19 cellular contexts compared by ENCODE assay signal in genomic region chr22:18147791-18148507, GRCh38. TPM values are rescaled to one million over a fixed set of nuclear protein-coding genes. Genes with fewer than 3 reads are reported as not detected.
DNase-seq lines count a peak whose midpoint lies in the region; ATAC-seq and TF ChIP-seq lines count a peak whose summit lies in the region.
"Had no signal": no experiment of that assay in that cellular context is flagged by ENCODE, and none has a peak within 500 bp of the region (broad histone marks: within the 10 kb centered on the region; RNA-seq: fewer than 3 reads in every experiment).

No MANE protein-coding gene starts in this region.

- no peak for TF ChIP-seq CTCF in gastrocnemius medialis (IDR thresholded peaks at IDR 0.05 in 4 of 5, conservative IDR thresholded peaks at IDR 0.05 in 1 of 5)

- no peak overlapping the region for H3K4me3 ChIP-seq in gastrocnemius medialis
- H3K4me3 ChIP-seq: lung, psoas muscle, uterus had no signal

- no peaks in the 10 kb centered on the region for H3K27me3 ChIP-seq in gastrocnemius medialis
- H3K27me3 ChIP-seq: uterus had no signal

- intact Hi-C loops in activated CD4-positive, alpha-beta T cell treated with anti-CD3 and anti-CD28 coated beads, Interleukin-2, amount 10 ng/mL, durations not matched to agents 24 days and 14 days (cut with micrococcal nuclease): loop anchor here (2.0 kb wide), 1 partner anchor 71 kb away; the partner anchor contains the start of gene PEX26
- intact Hi-C loops in gastrocnemius medialis (cut with DNase I; ENCODE audit: low total_unique reads): no loop called here

- in situ Hi-C loops in gastrocnemius medialis (cut with MboI; ENCODE audit: low sequenced_read_pairs in 4 of 4): no loop called here

- CTCF ChIA-PET in HEK293T (lab: Yijun Ruan, JAX): no interaction called here

- no peak for DNase-seq in activated CD4-positive, alpha-beta T cell treated with anti-CD3 and anti-CD28 coated beads, Interleukin-2, amount 10 ng/mL, durations not matched to agents 24 days and 14 days
- DNase-seq in activated CD4-positive, alpha-beta T cell treated with anti-CD3 and anti-CD28 coated beads for 48 hours: no peak
- no peak for DNase-seq in effector memory CD8-positive, alpha-beta T cell
- DNase-seq in gastrocnemius medialis (no peak), NCI-H187 (lab: John Stamatoyannopoulos, UW) (no peak), HEK293T (ENCODE audit: extremely low spot score) (no peak), iPS-NIHi7 (ENCODE audit: extremely low spot score) (no peak)
- DNase-seq: activated naive CD4-positive, alpha-beta T cell treated with anti-CD3 and anti-CD28 coated beads for 36 hours; activated T-cell treated with anti-CD3 and anti-CD28 coated beads, Interleukin-2, amount 50 U/mL, for 72 hours; AML-193; central memory CD4-positive, alpha-beta T cell; glutamatergic neuron; H7; NCI-H1417; PC-3 had no signal

- no peaks in the 10 kb centered on the region for H3K27me3 Mint-ChIP-seq in activated CD4-positive, alpha-beta T cell treated with anti-CD3 and anti-CD28 coated beads, Interleukin-2, amount 10 ng/mL, durations not matched to agents 24 days and 14 days
- no peaks in the 10 kb centered on the region for H3K27me3 Mint-ChIP-seq in IgD-negative memory B cell
- no peaks in the 10 kb centered on the region for H3K27me3 Mint-ChIP-seq in effector memory CD8-positive, alpha-beta T cell

- peak overlapping the region; percentile 39 to 69 (median 53) for H3K27ac ChIP-seq in gastrocnemius medialis
- H3K27ac ChIP-seq: psoas muscle, uterus had no signal

- ATAC-seq in effector memory CD8-positive, alpha-beta T cell (replicated peaks): no peak
- ATAC-seq in gastrocnemius medialis: no peak
- ATAC-seq: activated T-cell treated with anti-CD3 and anti-CD28 coated beads, Interleukin-2, amount 50 U/mL, for 72 hours; PC-3 had no signal

- peaks cover 14% of the 10 kb centered on the region for H3K36me3 Mint-ChIP-seq in activated CD4-positive, alpha-beta T cell treated with anti-CD3 and anti-CD28 coated beads, Interleukin-2, amount 10 ng/mL, durations not matched to agents 24 days and 14 days (ENCODE audit: low read depth)
- H3K36me3 Mint-ChIP-seq in IgD-negative memory B cell: peaks cover 2% of the 10 kb centered on the region
- peaks cover 12% of the 10 kb centered on the region for H3K36me3 Mint-ChIP-seq in effector memory CD8-positive, alpha-beta T cell (ENCODE audit: insufficient read depth)

- no peaks in the 10 kb centered on the region for H3K36me3 ChIP-seq in gastrocnemius medialis
- H3K36me3 ChIP-seq: uterus had no signal

- no peak overlapping the region for H3K4me3 Mint-ChIP-seq in activated CD4-positive, alpha-beta T cell treated with anti-CD3 and anti-CD28 coated beads, Interleukin-2, amount 10 ng/mL, durations not matched to agents 24 days and 14 days
- H3K4me3 Mint-ChIP-seq in IgD-negative memory B cell: peak overlapping the region; percentile 48 to 85 (median 66)
- no peak overlapping the region for H3K4me3 Mint-ChIP-seq in effector memory CD8-positive, alpha-beta T cell

- TF ChIP-seq POLR2A in gastrocnemius medialis (IDR thresholded peaks at IDR 0.05): no peak

- no peaks in the 10 kb centered on the region for H3K9me3 Mint-ChIP-seq in activated CD4-positive, alpha-beta T cell treated with anti-CD3 and anti-CD28 coated beads, Interleukin-2, amount 10 ng/mL, durations not matched to agents 24 days and 14 days
- H3K9me3 Mint-ChIP-seq in IgD-negative memory B cell: no peaks in the 10 kb centered on the region
- H3K9me3 Mint-ChIP-seq in effector memory CD8-positive, alpha-beta T cell: no peaks in the 10 kb centered on the region
- H3K9me3 Mint-ChIP-seq: activated naive CD4-positive, alpha-beta T cell treated with anti-CD3 and anti-CD28 coated beads for 36 hours; activated T-cell treated with anti-CD3 and anti-CD28 coated beads, Interleukin-2, amount 50 U/mL, for 72 hours had no signal

- peak overlapping the region; percentile 32 for H3K27ac Mint-ChIP-seq in activated CD4-positive, alpha-beta T cell treated with anti-CD3 and anti-CD28 coated beads, Interleukin-2, amount 10 ng/mL, durations not matched to agents 24 days and 14 days
- H3K27ac Mint-ChIP-seq in IgD-negative memory B cell: peak overlapping the region in 1 of 3 donors; percentile 54
- H3K27ac Mint-ChIP-seq in effector memory CD8-positive, alpha-beta T cell: peak overlapping the region; percentile 84 to 97
- H3K27ac Mint-ChIP-seq: activated naive CD4-positive, alpha-beta T cell treated with anti-CD3 and anti-CD28 coated beads for 36 hours; activated T-cell treated with anti-CD3 and anti-CD28 coated beads, Interleukin-2, amount 50 U/mL, for 72 hours had no signal

- H3K4me1 Mint-ChIP-seq in activated CD4-positive, alpha-beta T cell treated with anti-CD3 and anti-CD28 coated beads, Interleukin-2, amount 10 ng/mL, durations not matched to agents 24 days and 14 days: peaks cover 41% of the 10 kb centered on the region
- H3K4me1 Mint-ChIP-seq in IgD-negative memory B cell: peaks cover 7 to 15% (median 12%) of the 10 kb centered on the region in 3 donors
- peaks cover 18 to 27% of the 10 kb centered on the region in 2 donors for H3K4me1 Mint-ChIP-seq in effector memory CD8-positive, alpha-beta T cell (ENCODE audit: low read depth in 2 of 2)

- POLR2A ChIA-PET in HEK293T (lab: Yijun Ruan, JAX): no interaction called here

- H3K9me3 ChIP-seq in gastrocnemius medialis: no peaks in the 10 kb centered on the region
- H3K9me3 ChIP-seq: psoas muscle, uterus had no signal

- peaks cover 3 to 19% of the 10 kb centered on the region in 2 donors for H3K4me1 ChIP-seq in gastrocnemius medialis
- H3K4me1 ChIP-seq: uterus had no signal

TF ChIP-seq in HEK293T, 16 proteins besides CTCF, POLR2A, EP300 and RAD21:
- no peak for TF ChIP-seq ZNF384 (IDR thresholded peaks at IDR 0.05)
- no peak for TF ChIP-seq FOXM1 (IDR thresholded peaks at IDR 0.05; ENCODE audit: borderline replicate concordance)
- no peak for TF ChIP-seq NFRKB (IDR thresholded peaks at IDR 0.05)
- no peak for TF ChIP-seq FOXA1 (IDR thresholded peaks at IDR 0.05)
- no peak for TF ChIP-seq LEF1 (IDR thresholded peaks at IDR 0.05; ENCODE audit: borderline replicate concordance)
- TF ChIP-seq SP1 (IDR thresholded peaks at IDR 0.05): no peak
- no peak for TF ChIP-seq L3MBTL2 (conservative IDR thresholded peaks at IDR 0.05)
- no peak for TF ChIP-seq ARNT (IDR thresholded peaks at IDR 0.05)
- TF ChIP-seq ELF4 (IDR thresholded peaks at IDR 0.05): no peak
- TF ChIP-seq PKNOX1 (IDR thresholded peaks at IDR 0.05): no peak
- no peak for TF ChIP-seq BHLHE40 (IDR thresholded peaks at IDR 0.05; ENCODE audit: borderline replicate concordance)
- no peak for TF ChIP-seq SUZ12 (IDR thresholded peaks at IDR 0.05)
- no peak for TF ChIP-seq FOXK2 (IDR thresholded peaks at IDR 0.05)
- TF ChIP-seq HDGF (IDR thresholded peaks at IDR 0.05; ENCODE audit: borderline replicate concordance): no peak
- no peak for TF ChIP-seq CTBP1 (IDR thresholded peaks at IDR 0.05; ENCODE audit: borderline replicate concordance)
- no peak for TF ChIP-seq TARDBP (IDR thresholded peaks at IDR 0.05)

RNA-seq across cellular contexts. Expression of gene USP18, which starts 2.0 kb away (rescaled TPM):
- total RNA-seq in activated CD4-positive, alpha-beta T cell treated with anti-CD3 and anti-CD28 coated beads, Interleukin-2, amount 10 ng/mL, durations not matched to agents 24 days and 14 days: 22.7 and 23.4 TPM in 2 replicates
- 6.6 TPM for polyA plus RNA-seq in IgD-negative memory B cell
- total RNA-seq in gastrocnemius medialis: 1 to 10 TPM; 1.1 to 4.8 (median 2.9) TPM

RNA-seq across cellular contexts. Expression of gene TUBA8, which starts 37.3 kb away (rescaled TPM):
- total RNA-seq in activated CD4-positive, alpha-beta T cell treated with anti-CD3 and anti-CD28 coated beads, Interleukin-2, amount 10 ng/mL, durations not matched to agents 24 days and 14 days: 1.2 and 1.7 TPM in 2 replicates
- 2.8 TPM for polyA plus RNA-seq in IgD-negative memory B cell
- 100 to 1,000 TPM in 1 of 4 donors, 10 to 100 TPM in 3; 57.8 to 114 (median 77.7) TPM for total RNA-seq in gastrocnemius medialis

Comparison
In these comparisons a context has a peak if more than half of its experiments do, and no peak if none do; other contexts are left out.
1. H3K4me3 Mint-ChIP-seq: peak in IgD-negative memory B cell (4 of 4); none in activated CD4-positive, alpha-beta T cell treated with anti-CD3 and anti-CD28 coated beads, Interleukin-2, amount 10 ng/mL, durations not matched to agents 24 days and 14 days (single experiment) and effector memory CD8-positive, alpha-beta T cell (0 of 2).
2. RNA of gene TUBA8, which starts 37.3 kb away (total RNA-seq): 57.8 to 114 TPM in gastrocnemius medialis; 1.2 to 1.7 TPM in activated CD4-positive, alpha-beta T cell treated with anti-CD3 and anti-CD28 coated beads, Interleukin-2, amount 10 ng/mL, durations not matched to agents 24 days and 14 days; every median in the first group is over 10 times any median in the second.